Comparison of ENCODE assay signal across 8 cellular contexts in the genomic region with DNA sequence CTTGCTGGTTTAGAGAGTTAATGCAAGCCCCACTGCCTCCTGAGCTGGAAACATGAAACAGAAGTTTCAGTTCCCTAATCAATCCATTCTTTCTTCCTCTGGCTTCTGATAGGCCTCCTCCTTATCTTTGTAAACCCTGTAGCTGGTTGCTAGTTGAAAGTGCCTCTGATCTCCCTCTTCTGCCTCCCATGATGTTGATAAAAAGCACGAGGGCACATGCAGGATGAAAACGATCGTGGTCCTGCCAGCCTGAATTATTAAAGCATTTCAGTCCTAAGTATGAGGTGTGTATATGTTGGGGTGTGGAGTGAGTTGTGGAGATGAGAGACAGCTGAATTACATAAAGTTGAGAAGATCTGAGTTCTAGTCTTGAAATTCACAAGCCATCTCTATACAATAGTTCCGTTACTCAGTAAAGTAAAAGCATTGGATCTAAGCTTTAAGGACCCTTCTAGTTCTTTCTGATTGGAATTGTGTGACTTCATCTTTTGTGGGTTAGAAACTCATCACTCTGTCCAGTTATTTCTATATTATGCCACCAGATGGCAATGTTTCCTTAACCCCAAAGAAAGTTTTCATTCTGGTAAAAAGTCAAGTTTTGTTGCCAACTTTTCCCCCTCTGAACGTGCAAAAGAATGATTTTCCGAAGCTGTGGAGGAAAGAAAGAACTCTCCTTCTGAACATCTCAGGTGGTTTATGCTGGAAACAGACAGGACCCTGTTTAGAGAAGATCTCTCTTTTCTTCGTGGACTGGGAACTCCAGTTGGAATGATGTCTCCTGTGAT. TPM values are rescaled to one million over a fixed set of nuclear protein-coding genes. Genes with fewer than 3 reads are reported as not detected.
A peak's percentile ranks its signal among the peaks of the same experiment; 100 is the strongest.
DNase-seq lines count a peak whose midpoint lies in the region; ATAC-seq and TF ChIP-seq lines count a peak whose summit lies in the region.

No MANE protein-coding gene starts in this region.

- POLR2A ChIA-PET in MCF 10A (lab: Yijun Ruan, JAX): interaction anchor here (0.5 to 3.3 kb wide), 22 partner anchors 11 to 804 kb away, joined by 3 to 72 read pairs (median 4); partner anchors contain the start of gene APIP

- H3K4me3 Mint-ChIP-seq in MCF 10A (ENCODE audit: unreplicated experiment): no peak overlapping the region
- H3K4me3 Mint-ChIP-seq in immature natural killer cell: no peak overlapping the region

- TF ChIP-seq CTCF in GM13976 (IDR thresholded peaks at IDR 0.05; ENCODE audit: borderline replicate concordance, control extremely low read depth, extremely low read depth, insufficient read depth, missing control alignments) (peak; percentile 55), MCF 10A (IDR thresholded peaks at IDR 0.05; ENCODE audit: unreplicated experiment) (peak; percentile 66), suprapubic skin (IDR thresholded peaks at IDR 0.05) (peak; percentile 56 to 67)

- intact Hi-C loops in MCF 10A (cut with micrococcal nuclease): loop anchor here (1.0 to 5.0 kb wide), 5 partner anchors 68 to 806 kb away; partner anchors contain the start of gene ELF5

- H3K9me3 Mint-ChIP-seq in MCF 10A (ENCODE audit: unreplicated experiment): no peaks in the 10 kb centered on the region
- no peaks in the 10 kb centered on the region for H3K9me3 Mint-ChIP-seq in immature natural killer cell

- H3K36me3 Mint-ChIP-seq in MCF 10A (ENCODE audit: insufficient read depth, unreplicated experiment): no peaks in the 10 kb centered on the region
- H3K36me3 Mint-ChIP-seq in immature natural killer cell: no peaks in the 10 kb centered on the region

- H3K27me3 ChIP-seq in suprapubic skin: no peaks in the 10 kb centered on the region

- DNase-seq in AG08396 (ENCODE audit: low spot score) (peak; percentile 56), GM13976 (ENCODE audit: low spot score) (peak; percentile 46), NCI-H345 treated with DMSO at 0.1 percent for 48 hours (lab: John Stamatoyannopoulos, UW; ENCODE audit: unreplicated experiment) (peak; percentile 46), MCF 10A (ENCODE audit: unreplicated experiment) (peak; percentile 69), immature natural killer cell (peak; percentile 17 to 32 (median 29)), suprapubic skin (ENCODE audit: low spot score in 2 of 2) (no peak)

- peaks cover 21% of the 10 kb centered on the region for H3K4me1 ChIP-seq in suprapubic skin

- TF ChIP-seq POLR2A in suprapubic skin (IDR thresholded peaks at IDR 0.05): no peak

- H3K4me3 ChIP-seq in suprapubic skin: no peak overlapping the region

- no peaks in the 10 kb centered on the region for H3K9me3 ChIP-seq in suprapubic skin

- no TSS peak for BruUV-seq in MCF 10A (replicated peaks; lab: Mats Ljungman, UMichigan)

- H3K27ac Mint-ChIP-seq in MCF 10A (ENCODE audit: low read depth, unreplicated experiment): peak overlapping the region; percentile 83
- H3K27ac Mint-ChIP-seq in immature natural killer cell: no peak overlapping the region

- TF ChIP-seq EP300 in suprapubic skin (IDR thresholded peaks at IDR 0.05): no peak

- in situ Hi-C loops in GM13976 (cut with MboI; ENCODE audit: low sequenced_read_pairs, unreplicated experiment): loop anchor here (10.0 kb wide), 1 partner anchor 829 kb away; the partner anchor contains the start of gene SLC1A2

- peaks cover 23% of the 10 kb centered on the region for H3K4me1 Mint-ChIP-seq in MCF 10A (ENCODE audit: insufficient read depth, unreplicated experiment)
- H3K4me1 Mint-ChIP-seq in immature natural killer cell: no peaks in the 10 kb centered on the region

- CTCF ChIA-PET in MCF 10A (lab: Yijun Ruan, JAX): interaction anchor here (0.5 to 4.4 kb wide), 56 partner anchors 10 to 855 kb away, joined by 3 to 116 read pairs (median 5); partner anchors contain the start of gene ELF5

- ATAC-seq in HG02973 (IDR thresholded peaks at IDR 0.05; ENCODE audit: unreplicated experiment) (peak; percentile 86), GM21723 (IDR thresholded peaks at IDR 0.05; ENCODE audit: unreplicated experiment) (no peak)

- H3K27ac ChIP-seq in suprapubic skin: peak overlapping the region; percentile 40

- 3% methylated on average over 7 of the region's 7 CpGs for WGBS in suprapubic skin

- no peaks in the 10 kb centered on the region for H3K27me3 Mint-ChIP-seq in MCF 10A (ENCODE audit: insufficient read depth, unreplicated experiment)
- peaks cover 6 to 12% (median 6%) of the 10 kb centered on the region in 3 donors for H3K27me3 Mint-ChIP-seq in immature natural killer cell (ENCODE audit: low read depth in 3 of 3)

- no peaks in the 10 kb centered on the region for H3K36me3 ChIP-seq in suprapubic skin

RNA-seq across cellular contexts. Expression of gene EHF, which starts 34.8 kb away (rescaled TPM):
- total RNA-seq in MCF 10A (2022) (0.54 and 1.1 TPM in 2 replicates), suprapubic skin (100 to 1,000 TPM in 3 of 4 donors, 10 to 100 TPM in 1; 99.2 to 138 (median 118) TPM)
- not detected for polyA plus RNA-seq in immature natural killer cell

Comparison
In these comparisons a context has a peak if more than half of its experiments do, and no peak if none do; other contexts are left out.
1. DNase-seq: peak in AG08396 (single experiment), GM13976 (single experiment), NCI-H345 treated with DMSO at 0.1 percent for 48 hours (single experiment), MCF 10A (single experiment) and immature natural killer cell (3 of 3); none in suprapubic skin (0 of 2).
2. RNA of gene EHF, which starts 34.8 kb away (total RNA-seq): 99.2 to 138 TPM in suprapubic skin; 0.54 to 1.1 TPM in MCF 10A; every median in the first group is over 10 times any median in the second.
3. Peak in every context shown above with its lines, with median percentiles within 50 percentile points of each other: CTCF ChIP-seq.